17 cellular contexts compared by ENCODE assay signal in the genomic region with DNA sequence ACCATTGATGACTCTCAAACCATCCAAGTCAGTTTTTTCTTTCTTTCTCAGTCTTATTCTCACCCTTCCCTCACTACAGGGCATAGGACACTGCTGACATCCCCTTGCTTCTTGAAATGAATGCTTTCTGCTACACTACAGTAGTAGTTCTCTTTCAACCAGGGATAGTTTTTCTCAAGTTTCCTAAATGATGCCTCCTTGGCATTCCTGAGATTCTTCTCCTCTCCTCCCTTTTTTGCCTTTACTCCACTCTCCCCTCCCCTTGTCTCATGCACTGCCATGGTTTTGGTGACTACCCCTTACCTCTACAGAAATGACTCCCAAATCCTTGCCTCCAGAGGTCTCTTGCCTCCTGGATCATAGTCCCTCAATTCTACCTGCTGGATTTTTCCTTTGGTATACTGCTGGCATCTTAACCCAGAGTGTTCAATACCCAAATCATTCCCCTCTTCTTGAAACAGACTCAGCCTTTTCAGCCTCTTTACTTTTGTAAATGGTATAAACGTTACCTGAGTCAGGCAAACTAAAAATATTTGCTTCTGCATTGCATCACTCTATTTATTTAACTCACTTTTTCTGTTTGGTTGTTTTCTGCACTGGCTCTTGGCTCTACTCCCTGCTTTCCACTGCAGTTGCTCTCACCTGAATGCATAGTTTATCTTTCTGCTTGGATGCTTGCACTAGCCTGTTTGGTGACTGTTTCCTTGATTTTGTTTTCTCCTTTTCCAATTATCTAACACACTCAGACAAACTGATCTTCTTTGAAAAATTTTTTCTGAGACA.
DNase-seq lines count a peak whose midpoint lies in the region; ATAC-seq and TF ChIP-seq lines count a peak whose summit lies in the region.
"Had no signal": no experiment of that assay in that cellular context is flagged by ENCODE, and none has a peak within 500 bp of the region (broad histone marks: within the 10 kb centered on the region; RNA-seq: fewer than 3 reads in every experiment).

No MANE protein-coding gene starts in this region.

- H3K36me3 ChIP-seq in left lung (no peaks in the 10 kb centered on the region), stomach (no peaks in the 10 kb centered on the region), aorta (ENCODE audit: control insufficient read depth in 1 of 2, insufficient read depth in 2 of 2, low read length in 1 of 2) (no peaks in the 10 kb centered on the region)

- H3K4me1 ChIP-seq in left lung (no peaks in the 10 kb centered on the region), stomach (peaks cover 0 to 17% (median 0%) of the 10 kb centered on the region in 4 donors), aorta (ENCODE audit: control insufficient read depth in 1 of 2, insufficient read depth in 2 of 2, low read length in 2 of 2) (no peaks in the 10 kb centered on the region)

- peaks cover 26% of the 10 kb centered on the region for H3K4me1 Mint-ChIP-seq in WTC11
- H3K4me1 Mint-ChIP-seq in activated CD4-positive, alpha-beta T cell treated with anti-CD3 and anti-CD28 coated beads, Interleukin-2, amount 10 ng/mL, durations not matched to agents 24 days and 14 days, result no peaks in the 10 kb centered on the region

- no peak for TF ChIP-seq POLR2A in stomach (IDR thresholded peaks at IDR 0.05)

- H3K9me3 Mint-ChIP-seq in WTC11, result peaks cover 8% of the 10 kb centered on the region
- no peaks in the 10 kb centered on the region for H3K9me3 Mint-ChIP-seq in activated CD4-positive, alpha-beta T cell treated with anti-CD3 and anti-CD28 coated beads, Interleukin-2, amount 10 ng/mL, durations not matched to agents 24 days and 14 days

- intact Hi-C loops in left lung (cut with DNase I), result no loop called here
- intact Hi-C loops in stomach (cut with DNase I; ENCODE audit: low total_unique reads), result no loop called here
- intact Hi-C loops in aorta (cut with DNase I), result no loop called here
- intact Hi-C loops in activated CD4-positive, alpha-beta T cell treated with anti-CD3 and anti-CD28 coated beads, Interleukin-2, amount 10 ng/mL, durations not matched to agents 24 days and 14 days (cut with micrococcal nuclease), result no loop called here

- CTCF ChIA-PET in WTC11 (lab: Charles Lee), result interaction anchor here (1.0 kb wide), 1 partner anchor 11 kb away, joined by 4 read pairs; no protein-coding TSS in a partner anchor

- peak overlapping the region; percentile 29; the same call in 1 of the 2 replicates for H3K27ac Mint-ChIP-seq in WTC11
- H3K27ac Mint-ChIP-seq in activated CD4-positive, alpha-beta T cell treated with anti-CD3 and anti-CD28 coated beads, Interleukin-2, amount 10 ng/mL, durations not matched to agents 24 days and 14 days, result no peak overlapping the region

- TF ChIP-seq CTCF in WTC11 (IDR thresholded peaks at IDR 0.05) (no peak), left lung (IDR thresholded peaks at IDR 0.05) (no peak), stomach (IDR thresholded peaks at IDR 0.05) (no peak)

- H3K4me3 ChIP-seq in left lung (no peak overlapping the region), stomach (no peak overlapping the region), aorta (ENCODE audit: low read length in 2 of 2) (no peak overlapping the region)
- H3K4me3 ChIP-seq: SK-N-MC had no signal

- DNase-seq in DMS53 treated with DMSO at 0.1 percent for 48 hours (lab: John Stamatoyannopoulos, UW; ENCODE audit: unreplicated experiment) (peak; percentile 21), WTC11 (ENCODE audit: low spot score) (no peak), left lung (no peak), stomach (peak; percentile 29), aorta (no peak), EL (no peak)
- DNase-seq in activated CD4-positive, alpha-beta T cell treated with anti-CD3 and anti-CD28 coated beads, Interleukin-2, amount 10 ng/mL, durations not matched to agents 24 days and 14 days, result no peak
- DNase-seq: DMS79, GOT3, KBM-7, NCI-H1436, NCI-H2029 treated with DMSO at 0.1 percent for 48 hours, NCI-H2171 treated with DMSO at 0.1 percent for 48 hours, NCI-H82 had no signal

- peak; percentile 78 for ATAC-seq in WTC11
- ATAC-seq in left lung, result peak; percentile 35
- ATAC-seq in aorta (ENCODE audit: low FRiP score), result no peak
- ATAC-seq: Panc1, Right ventricle myocardium inferior had no signal

- H3K9me3 ChIP-seq in left lung, result no peaks in the 10 kb centered on the region
- no peaks in the 10 kb centered on the region for H3K9me3 ChIP-seq in stomach
- H3K9me3 ChIP-seq in aorta (ENCODE audit: control insufficient read depth, low read length), result peaks cover 3% of the 10 kb centered on the region

- H3K27me3 ChIP-seq in left lung (no peaks in the 10 kb centered on the region), stomach (no peaks in the 10 kb centered on the region), aorta (ENCODE audit: control insufficient read depth in 1 of 2, insufficient read depth in 2 of 2, low read length in 1 of 2) (peaks cover 0 to 3% of the 10 kb centered on the region in 2 donors)

- no peak for TF ChIP-seq EP300 in stomach (IDR thresholded peaks at IDR 0.05)

- POLR2A ChIA-PET in WTC11 (lab: Charles Lee), result no interaction called here

- no peak overlapping the region for H3K27ac ChIP-seq in left lung
- H3K27ac ChIP-seq in stomach, result peak overlapping the region in 4 of 5 donors; percentile 38 to 83 (median 58)
- no peak overlapping the region for H3K27ac ChIP-seq in aorta (ENCODE audit: low read depth in 1 of 2, low read length in 2 of 2)
- H3K27ac ChIP-seq: SK-N-MC had no signal

- no peaks in the 10 kb centered on the region; the same call in 1 of the 2 replicates for H3K27me3 Mint-ChIP-seq in WTC11 (ENCODE audit: low read depth)
- H3K27me3 Mint-ChIP-seq in activated CD4-positive, alpha-beta T cell treated with anti-CD3 and anti-CD28 coated beads, Interleukin-2, amount 10 ng/mL, durations not matched to agents 24 days and 14 days, result peaks cover 7% of the 10 kb centered on the region

- WGBS in stomach, 5 donors, result 12 to 38% (median 24%) methylated on average over 1 of the region's 1 CpG
- WGBS in aorta, 2 donors, result 35 to 42% methylated on average over 1 of the region's 1 CpG

- no peak overlapping the region for H3K4me3 Mint-ChIP-seq in WTC11
- H3K4me3 Mint-ChIP-seq in activated CD4-positive, alpha-beta T cell treated with anti-CD3 and anti-CD28 coated beads, Interleukin-2, amount 10 ng/mL, durations not matched to agents 24 days and 14 days, result no peak overlapping the region

- H3K36me3 Mint-ChIP-seq in WTC11, result no peaks in the 10 kb centered on the region
- H3K36me3 Mint-ChIP-seq in activated CD4-positive, alpha-beta T cell treated with anti-CD3 and anti-CD28 coated beads, Interleukin-2, amount 10 ng/mL, durations not matched to agents 24 days and 14 days (ENCODE audit: low read depth), result no peaks in the 10 kb centered on the region

TF ChIP-seq in WTC11, 78 proteins besides CTCF, POLR2A, EP300 and RAD21 (continues in another document):
- no peak for TF ChIP-seq JAZF1 (CRISPR knock-in tag; IDR thresholded peaks at IDR 0.05)
- TF ChIP-seq OVOL2 (CRISPR knock-in tag; IDR thresholded peaks at IDR 0.05; ENCODE audit: borderline replicate concordance), result no peak
- TF ChIP-seq, protein P1, sequence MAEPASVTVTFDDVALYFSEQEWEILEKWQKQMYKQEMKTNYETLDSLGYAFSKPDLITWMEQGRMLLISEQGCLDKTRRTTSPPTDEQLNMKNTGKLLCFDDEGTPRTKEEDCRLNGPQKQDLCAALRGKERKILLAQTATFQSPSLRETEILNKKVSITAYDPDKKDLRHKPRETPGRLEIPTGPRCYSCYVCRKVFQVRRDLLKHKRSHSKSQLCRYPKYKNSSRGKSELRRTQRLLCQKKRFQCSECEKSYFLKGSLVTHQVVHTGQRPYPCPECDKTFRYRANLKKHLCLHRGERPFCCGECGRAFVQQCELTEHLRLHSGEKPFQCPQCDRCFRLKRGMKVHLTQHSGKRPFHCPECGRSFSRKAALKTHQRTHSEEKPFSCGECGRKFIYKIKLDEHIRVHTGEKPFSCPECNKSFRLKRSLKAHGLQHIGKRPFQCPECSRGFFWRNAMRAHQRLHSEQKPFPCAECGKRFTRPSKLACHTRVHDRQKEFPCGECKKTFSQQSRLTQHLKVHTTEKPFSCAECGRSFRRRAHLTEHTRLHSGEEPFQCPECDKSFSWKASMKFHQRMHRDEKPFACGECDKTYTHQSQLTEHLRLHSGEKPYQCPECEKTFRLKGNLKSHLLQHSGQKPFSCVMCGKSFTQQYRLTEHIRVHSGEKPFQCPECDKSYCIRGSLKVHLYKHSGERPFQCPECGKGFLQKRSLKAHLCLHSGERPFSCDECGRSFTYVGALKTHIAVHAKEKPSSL (CRISPR knock-in tag; conservative IDR thresholded peaks at IDR 0.05), result no peak
- no peak for TF ChIP-seq ZNF416 (CRISPR knock-in tag; IDR thresholded peaks at IDR 0.05)
- TF ChIP-seq, protein P2, sequence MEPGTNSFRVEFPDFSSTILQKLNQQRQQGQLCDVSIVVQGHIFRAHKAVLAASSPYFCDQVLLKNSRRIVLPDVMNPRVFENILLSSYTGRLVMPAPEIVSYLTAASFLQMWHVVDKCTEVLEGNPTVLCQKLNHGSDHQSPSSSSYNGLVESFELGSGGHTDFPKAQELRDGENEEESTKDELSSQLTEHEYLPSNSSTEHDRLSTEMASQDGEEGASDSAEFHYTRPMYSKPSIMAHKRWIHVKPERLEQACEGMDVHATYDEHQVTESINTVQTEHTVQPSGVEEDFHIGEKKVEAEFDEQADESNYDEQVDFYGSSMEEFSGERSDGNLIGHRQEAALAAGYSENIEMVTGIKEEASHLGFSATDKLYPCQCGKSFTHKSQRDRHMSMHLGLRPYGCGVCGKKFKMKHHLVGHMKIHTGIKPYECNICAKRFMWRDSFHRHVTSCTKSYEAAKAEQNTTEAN (CRISPR knock-in tag; IDR thresholded peaks at IDR 0.05), result no peak
- TF ChIP-seq, protein P3, sequence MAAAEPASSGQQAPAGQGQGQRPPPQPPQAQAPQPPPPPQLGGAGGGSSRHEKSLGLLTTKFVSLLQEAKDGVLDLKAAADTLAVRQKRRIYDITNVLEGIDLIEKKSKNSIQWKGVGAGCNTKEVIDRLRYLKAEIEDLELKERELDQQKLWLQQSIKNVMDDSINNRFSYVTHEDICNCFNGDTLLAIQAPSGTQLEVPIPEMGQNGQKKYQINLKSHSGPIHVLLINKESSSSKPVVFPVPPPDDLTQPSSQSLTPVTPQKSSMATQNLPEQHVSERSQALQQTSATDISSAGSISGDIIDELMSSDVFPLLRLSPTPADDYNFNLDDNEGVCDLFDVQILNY (CRISPR knock-in tag; IDR thresholded peaks at IDR 0.05), result no peak
- no peak for TF ChIP-seq CBFB (CRISPR knock-in tag; IDR thresholded peaks at IDR 0.05; ENCODE audit: low read depth)

Comparison
In these comparisons a context has a peak if more than half of its experiments do, and no peak if none do; other contexts are left out.
1. DNase-seq: peak in DMS53 treated with DMSO at 0.1 percent for 48 hours (single experiment) and stomach (single experiment); none in WTC11 (single experiment), left lung (0 of 2), aorta (0 of 2), activated CD4-positive, alpha-beta T cell treated with anti-CD3 and anti-CD28 coated beads, Interleukin-2, amount 10 ng/mL, durations not matched to agents 24 days and 14 days (single experiment) and EL (single experiment).
2. H3K27ac ChIP-seq: peak in stomach (4 of 5); none in left lung (0 of 2) and aorta (0 of 2).